Comparison of ENCODE assay signal across 8 cellular contexts in the genomic region with DNA sequence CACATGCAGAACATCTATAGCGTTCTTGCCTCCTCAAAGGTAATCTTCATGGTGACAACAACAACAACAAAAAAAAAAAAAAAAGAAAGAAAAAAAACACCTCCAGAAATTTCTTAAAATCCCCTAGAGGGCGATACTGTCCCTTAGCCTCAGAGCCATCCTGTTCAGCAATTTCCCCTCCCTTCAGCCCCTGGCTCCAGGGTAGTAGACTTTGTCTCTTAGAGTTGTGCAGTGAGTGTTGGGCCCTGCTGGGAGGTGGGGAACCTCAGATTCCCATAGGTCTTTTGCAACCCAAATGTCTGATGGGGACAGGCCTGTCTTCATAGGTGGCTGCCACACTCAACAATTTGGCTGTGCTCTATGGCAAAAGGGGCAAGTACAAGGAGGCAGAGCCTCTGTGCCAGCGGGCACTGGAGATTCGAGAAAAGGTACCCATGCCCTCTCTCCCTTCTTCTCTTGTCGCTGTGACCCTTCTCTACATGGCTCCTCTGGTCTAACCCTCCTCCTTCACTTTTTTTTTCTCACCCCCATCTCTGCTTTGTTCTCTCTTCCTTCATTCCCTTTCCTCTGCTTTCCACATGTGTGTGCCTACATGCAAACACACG. TPM values are rescaled to one million over a fixed set of nuclear protein-coding genes. Genes with fewer than 3 reads are reported as not detected.
DNase-seq lines count a peak whose midpoint lies in the region; ATAC-seq and TF ChIP-seq lines count a peak whose summit lies in the region.

No MANE protein-coding gene starts in this region.

- no peak overlapping the region for H3K23ac ChIP-seq in trophoblast cell (ENCODE audit: low read length)

- H4K91ac ChIP-seq in trophoblast cell (ENCODE audit: low read depth, low read length), result peak overlapping the region; percentile 74

- no peak overlapping the region for H3K4me3 ChIP-seq in RWPE2 (ENCODE audit: severe bottlenecking)
- no peak overlapping the region for H3K4me3 ChIP-seq in trophoblast cell (ENCODE audit: low read depth, low read length)

- no peak overlapping the region for H3K9ac ChIP-seq in trophoblast cell (ENCODE audit: low read length)

- H3K9me3 ChIP-seq in RWPE2 (ENCODE audit: severe bottlenecking) (no peaks in the 10 kb centered on the region), trophoblast cell (ENCODE audit: insufficient read depth, low read depth, low read length) (no peaks in the 10 kb centered on the region)

- WGBS in trophoblast cell (ENCODE audit: extremely low coverage, insufficient coverage, insufficient read length), result no CpG with 5 or more reads among the region's 6 CpGs

- H3K27ac ChIP-seq in RWPE2 (ENCODE audit: poor library complexity, severe bottlenecking) (no peak overlapping the region), trophoblast cell (ENCODE audit: low read depth, low read length) (no peak overlapping the region)

- peak overlapping the region; percentile 31 for H3K4ac ChIP-seq in trophoblast cell (ENCODE audit: low read depth, low read length)

- peak overlapping the region; percentile 79 for H2AK5ac ChIP-seq in trophoblast cell (ENCODE audit: low read length)

- H4K12ac ChIP-seq in trophoblast cell (ENCODE audit: low read depth, low read length), result peak overlapping the region; percentile 10

- peak; percentile 84 for TF ChIP-seq CTCF in RWPE2 (IDR thresholded peaks at IDR 0.05; ENCODE audit: poor library complexity, severe bottlenecking)

- DNase-seq in NCI-H2171 treated with DMSO at 0.1 percent for 48 hours (lab: John Stamatoyannopoulos, UW) (peak; percentile 65), NCI-H2171 (lab: John Stamatoyannopoulos, UW) (no peak), HT1080 (ENCODE audit: low read depth) (peak; percentile 38), RWPE2 (ENCODE audit: low spot score) (no peak), epidermal melanocyte (ENCODE audit: insufficient read length, low spot score) (peak; percentile 80), trophoblast cell (peak in 1 of 2 donors; percentile 54), putamen (ENCODE audit: low spot score) (no peak)

- no peaks in the 10 kb centered on the region for H3K4me1 ChIP-seq in RWPE2 (ENCODE audit: insufficient read depth, poor library complexity, severe bottlenecking)
- H3K4me1 ChIP-seq in trophoblast cell (ENCODE audit: control insufficient read depth in 1 of 2, insufficient read depth in 2 of 2, low read length in 2 of 2), result peaks cover 7 to 10% of the 10 kb centered on the region in 2 experiments

- peaks cover 3% of the 10 kb centered on the region for H3K79me2 ChIP-seq in trophoblast cell (ENCODE audit: control insufficient read depth, insufficient read depth, low read length, poor library complexity)

- H3K36me3 ChIP-seq in RWPE2 (ENCODE audit: low read depth) (peaks cover 3% of the 10 kb centered on the region; the same call in 1 of the 2 replicates), trophoblast cell (ENCODE audit: control insufficient read depth in 1 of 2, insufficient read depth in 2 of 2, low read length in 2 of 2) (peaks cover 35 to 37% of the 10 kb centered on the region in 2 experiments)

- peak overlapping the region; percentile 77 for H3K18ac ChIP-seq in trophoblast cell (ENCODE audit: low read length)

- peak overlapping the region; percentile 1 for H2AFZ ChIP-seq in trophoblast cell (ENCODE audit: insufficient read depth, low read length, poor library complexity)

- peak overlapping the region; percentile 18 for H2BK5ac ChIP-seq in trophoblast cell (ENCODE audit: low read depth, low read length, poor library complexity)

- peak; percentile 59 for ATAC-seq in RWPE2 (ENCODE audit: low read depth)
- ATAC-seq in GM18519 (IDR thresholded peaks at IDR 0.05; ENCODE audit: low FRiP score, unreplicated experiment), result no peak

- no peaks in the 10 kb centered on the region for H3K27me3 ChIP-seq in RWPE2 (ENCODE audit: insufficient read depth, poor library complexity, severe bottlenecking)
- no peaks in the 10 kb centered on the region for H3K27me3 ChIP-seq in trophoblast cell (ENCODE audit: insufficient read depth, low read length)

- peak overlapping the region; percentile 48 for H4K8ac ChIP-seq in trophoblast cell (ENCODE audit: low read depth, low read length)

- peak overlapping the region; percentile 62 for H3K14ac ChIP-seq in trophoblast cell (ENCODE audit: low read length)

- H2BK120ac ChIP-seq in trophoblast cell (ENCODE audit: insufficient read depth, low read length, poor library complexity), result peak overlapping the region; percentile 23

- peak overlapping the region; percentile 67 for H2BK12ac ChIP-seq in trophoblast cell (ENCODE audit: low read length)

- peaks cover 6% of the 10 kb centered on the region for H3K79me1 ChIP-seq in trophoblast cell (ENCODE audit: low read length)

- H3K4me2 ChIP-seq in trophoblast cell (ENCODE audit: low read length), result no peak overlapping the region

RNA-seq across cellular contexts. Expression of gene PTK7, which starts 6.0 kb away (rescaled TPM):
- total RNA-seq in HT1080 (2014; rRNA removed; shearing (Covaris generic)), result 35.8 and 38.2 TPM in 2 replicates
- 24.3 and 24.8 TPM in 2 replicates for polyA plus RNA-seq in HT1080 (2015; cell fraction: cytosol; rRNA removed)
- polyA plus RNA-seq in HT1080 (2015; cell fraction: nucleus; rRNA removed), result 57.5 and 61.2 TPM in 2 replicates
- 188 and 193 TPM in 2 replicates for polyA plus RNA-seq in trophoblast cell (2013)

RNA-seq across cellular contexts. Expression of gene KLC4, which starts 10.7 kb away (rescaled TPM):
- 9.4 and 10.7 TPM in 2 replicates for total RNA-seq in HT1080 (2014; rRNA removed; shearing (Covaris generic))
- polyA plus RNA-seq in HT1080 (2015; cell fraction: cytosol; rRNA removed), result 6.9 and 7.4 TPM in 2 replicates
- 20.4 and 24.6 TPM in 2 replicates for polyA plus RNA-seq in HT1080 (2015; cell fraction: nucleus; rRNA removed)
- 22.8 and 23.4 TPM in 2 replicates for polyA plus RNA-seq in trophoblast cell (2013)

RNA-seq across cellular contexts. Expression of gene MRPL2, which starts 10.9 kb away (rescaled TPM):
- total RNA-seq in HT1080 (2014; rRNA removed; shearing (Covaris generic)), result 32.5 and 54.0 TPM in 2 replicates
- 39.6 and 48.6 TPM in 2 replicates for polyA plus RNA-seq in HT1080 (2015; cell fraction: cytosol; rRNA removed)
- 49.7 and 49.8 TPM in 2 replicates for polyA plus RNA-seq in HT1080 (2015; cell fraction: nucleus; rRNA removed)
- 47.4 and 49.7 TPM in 2 replicates for polyA plus RNA-seq in trophoblast cell (2013)

RNA-seq across cellular contexts. Expression of gene CUL7, which starts 16.5 kb away (rescaled TPM):
- 19.4 and 19.6 TPM in 2 replicates for total RNA-seq in HT1080 (2014; rRNA removed; shearing (Covaris generic))
- polyA plus RNA-seq in HT1080 (2015; cell fraction: cytosol; rRNA removed), result 18.8 and 22.0 TPM in 2 replicates
- polyA plus RNA-seq in HT1080 (2015; cell fraction: nucleus; rRNA removed), result 114 and 121 TPM in 2 replicates
- 22.6 and 22.9 TPM in 2 replicates for polyA plus RNA-seq in trophoblast cell (2013)

RNA-seq across cellular contexts. Expression of gene RRP36, which starts 48.7 kb away (rescaled TPM):
- total RNA-seq in HT1080 (2014; rRNA removed; shearing (Covaris generic)), result 134 and 137 TPM in 2 replicates
- polyA plus RNA-seq in HT1080 (2015; cell fraction: cytosol; rRNA removed), result 67.5 and 75.9 TPM in 2 replicates
- polyA plus RNA-seq in HT1080 (2015; cell fraction: nucleus; rRNA removed), result 40.6 and 44.1 TPM in 2 replicates
- 81.7 and 88.1 TPM in 2 replicates for polyA plus RNA-seq in trophoblast cell (2013)

Comparison
In these comparisons a context has a peak if more than half of its experiments do, and no peak if none do; other contexts are left out.
1. DNase-seq: peak in NCI-H2171 treated with DMSO at 0.1 percent for 48 hours (single experiment), HT1080 (single experiment) and epidermal melanocyte (single experiment); none in NCI-H2171 (single experiment), RWPE2 (single experiment) and putamen (single experiment).